16 cellular contexts compared by ENCODE assay signal in genomic region chr18:49071776-49072175, GRCh38.
DNase-seq lines count a peak whose midpoint lies in the region; ATAC-seq and TF ChIP-seq lines count a peak whose summit lies in the region.
"Had no signal": no experiment of that assay in that cellular context is flagged by ENCODE, and none has a peak within 500 bp of the region (broad histone marks: within the 10 kb centered on the region; RNA-seq: fewer than 3 reads in every experiment).

No MANE protein-coding gene starts in this region.

- H3K14ac ChIP-seq in trophoblast cell (ENCODE audit: low read length), result no peak overlapping the region

- H3K36me3 ChIP-seq in liver (ENCODE audit: control insufficient read depth in 4 of 4, insufficient read depth in 3 of 4, low read depth in 1 of 4, low read length in 3 of 4) (peaks cover 0 to 1% (median 0%) of the 10 kb centered on the region in 4 donors), testis (ENCODE audit: low read depth, missing control alignments) (no peaks in the 10 kb centered on the region), trophoblast cell (ENCODE audit: control insufficient read depth in 1 of 2, insufficient read depth in 2 of 2, low read length in 2 of 2) (no peaks in the 10 kb centered on the region)
- H3K36me3 ChIP-seq: MG63 had no signal

- no peaks in the 10 kb centered on the region for H3K79me1 ChIP-seq in trophoblast cell (ENCODE audit: low read length)

- no peak for TF ChIP-seq RAD21 in liver (IDR thresholded peaks at IDR 0.05)

- peaks cover 8% of the 10 kb centered on the region for H3K36me3 Mint-ChIP-seq in activated CD8-positive, alpha-beta memory T cell treated with anti-CD3 and anti-CD28 coated beads, Interleukin-2, amount 10 ng/mL, durations not matched to agents 7 days and 5 days
- peaks cover 6% of the 10 kb centered on the region for H3K36me3 Mint-ChIP-seq in activated T-helper 2 cell treated with anti-CD3 and anti-CD28 coated beads, Interferon-gamma antibody, Interleukin-2, Interleukin-4, amounts not matched to agents 10 μg/mL and 5 μg/mL and 100 μg/mL, durations not matched to agents 14 hours and 24 hours and 36 hours (ENCODE audit: low read depth)

- no peak overlapping the region for H4K12ac ChIP-seq in trophoblast cell (ENCODE audit: low read depth, low read length)

- DNase-seq in activated CD8-positive, alpha-beta memory T cell treated with anti-CD3 and anti-CD28 coated beads, Interleukin-2, amount 10 ng/mL, durations not matched to agents 7 days and 5 days, result no peak
- DNase-seq in activated CD8-positive, alpha-beta memory T cell treated with anti-CD3 and anti-CD28 coated beads for 24 hours, result no peak
- no peak for DNase-seq in activated T-helper 2 cell treated with anti-CD3 and anti-CD28 coated beads, Interferon-gamma antibody, Interleukin-2, Interleukin-4, amounts not matched to agents 10 μg/mL and 5 μg/mL and 100 μg/mL, durations not matched to agents 14 hours and 24 hours and 36 hours (ENCODE audit: low spot score)
- DNase-seq in testis (no peak), kidney tubule cell (ENCODE audit: low spot score) (no peak), trophoblast cell (no peak)
- DNase-seq: DMS 273 treated with DMSO at 0.1 percent for 48 hours, GF-D8, MG63, NCI-H1092, NCI-H146, NCI-H2081 treated with DMSO at 0.1 percent for 48 hours, NCI-H524 treated with DMSO at 0.1 percent for 48 hours had no signal

- H3K4me1 ChIP-seq in liver (ENCODE audit: control insufficient read depth in 4 of 4, insufficient read depth in 4 of 4, low read length in 3 of 4), result peaks cover 7 to 19% (median 11%) of the 10 kb centered on the region in 4 donors
- H3K4me1 ChIP-seq in testis, result peaks cover 21% of the 10 kb centered on the region
- peaks cover 0 to 2% of the 10 kb centered on the region in 2 experiments for H3K4me1 ChIP-seq in trophoblast cell (ENCODE audit: control insufficient read depth in 1 of 2, insufficient read depth in 2 of 2, low read length in 2 of 2)

- H3K27ac ChIP-seq in liver (ENCODE audit: low read depth in 1 of 2, low read length in 2 of 2), result peak overlapping the region; percentile 71 to 88
- H3K27ac ChIP-seq in testis, result peak overlapping the region; percentile 41 to 64
- H3K27ac ChIP-seq in trophoblast cell (ENCODE audit: low read depth, low read length), result no peak overlapping the region
- H3K27ac ChIP-seq: C4-2B had no signal

- no peak overlapping the region for H3K23ac ChIP-seq in trophoblast cell (ENCODE audit: low read length)

- TF ChIP-seq POLR2A in testis (IDR thresholded peaks at IDR 0.05), result no peak

- H3K4me3 ChIP-seq in liver (ENCODE audit: low read depth in 1 of 3, low read length in 3 of 3), result no peak overlapping the region
- no peak overlapping the region for H3K4me3 ChIP-seq in testis
- H3K4me3 ChIP-seq in trophoblast cell (ENCODE audit: low read depth, low read length), result no peak overlapping the region

- H3K4me1 Mint-ChIP-seq in activated CD8-positive, alpha-beta memory T cell treated with anti-CD3 and anti-CD28 coated beads, Interleukin-2, amount 10 ng/mL, durations not matched to agents 7 days and 5 days, result peaks cover 16% of the 10 kb centered on the region
- peaks cover 32% of the 10 kb centered on the region for H3K4me1 Mint-ChIP-seq in activated T-helper 2 cell treated with anti-CD3 and anti-CD28 coated beads, Interferon-gamma antibody, Interleukin-2, Interleukin-4, amounts not matched to agents 10 μg/mL and 5 μg/mL and 100 μg/mL, durations not matched to agents 14 hours and 24 hours and 36 hours (ENCODE audit: low read depth)

- H3K9me3 Mint-ChIP-seq in activated CD8-positive, alpha-beta memory T cell treated with anti-CD3 and anti-CD28 coated beads, Interleukin-2, amount 10 ng/mL, durations not matched to agents 7 days and 5 days (ENCODE audit: low read depth), result no peaks in the 10 kb centered on the region
- peaks cover 6% of the 10 kb centered on the region for H3K9me3 Mint-ChIP-seq in activated T-helper 2 cell treated with anti-CD3 and anti-CD28 coated beads, Interferon-gamma antibody, Interleukin-2, Interleukin-4, amounts not matched to agents 10 μg/mL and 5 μg/mL and 100 μg/mL, durations not matched to agents 14 hours and 24 hours and 36 hours

- no peak overlapping the region for H3K4me3 Mint-ChIP-seq in activated CD8-positive, alpha-beta memory T cell treated with anti-CD3 and anti-CD28 coated beads, Interleukin-2, amount 10 ng/mL, durations not matched to agents 7 days and 5 days
- no peak overlapping the region for H3K4me3 Mint-ChIP-seq in activated T-helper 2 cell treated with anti-CD3 and anti-CD28 coated beads, Interferon-gamma antibody, Interleukin-2, Interleukin-4, amounts not matched to agents 10 μg/mL and 5 μg/mL and 100 μg/mL, durations not matched to agents 14 hours and 24 hours and 36 hours (ENCODE audit: low read depth)

- H3K27me3 ChIP-seq in liver (ENCODE audit: control insufficient read depth in 4 of 4, insufficient read depth in 4 of 4, low read length in 3 of 4) (no peaks in the 10 kb centered on the region), testis (no peaks in the 10 kb centered on the region), trophoblast cell (ENCODE audit: insufficient read depth, low read length) (no peaks in the 10 kb centered on the region)
- H3K27me3 ChIP-seq: MG63 had no signal

- H3K27ac Mint-ChIP-seq in activated CD8-positive, alpha-beta memory T cell treated with anti-CD3 and anti-CD28 coated beads, Interleukin-2, amount 10 ng/mL, durations not matched to agents 7 days and 5 days, result no peak overlapping the region
- peak overlapping the region; percentile 60 for H3K27ac Mint-ChIP-seq in activated T-helper 2 cell treated with anti-CD3 and anti-CD28 coated beads, Interferon-gamma antibody, Interleukin-2, Interleukin-4, amounts not matched to agents 10 μg/mL and 5 μg/mL and 100 μg/mL, durations not matched to agents 14 hours and 24 hours and 36 hours

- H3K9ac ChIP-seq in liver (ENCODE audit: low read depth in 1 of 2, low read length in 2 of 2) (peak overlapping the region in 1 of 2 donors; percentile 86), trophoblast cell (ENCODE audit: low read length) (no peak overlapping the region)

- no peak overlapping the region for H4K8ac ChIP-seq in trophoblast cell (ENCODE audit: low read depth, low read length)

- no peak overlapping the region for H2AFZ ChIP-seq in trophoblast cell (ENCODE audit: insufficient read depth, low read length, poor library complexity)

- no peak for TF ChIP-seq CTCF in liver (IDR thresholded peaks at IDR 0.05; ENCODE audit: low read depth, low read length, missing input control)
- no peak for TF ChIP-seq CTCF in testis (IDR thresholded peaks at IDR 0.05)

- H3K4ac ChIP-seq in trophoblast cell (ENCODE audit: low read depth, low read length), result no peak overlapping the region

- no peak overlapping the region for H2BK5ac ChIP-seq in trophoblast cell (ENCODE audit: low read depth, low read length, poor library complexity)

- no peak overlapping the region for H2AK5ac ChIP-seq in trophoblast cell (ENCODE audit: low read length)

- H3K9me3 ChIP-seq in liver (ENCODE audit: control insufficient read depth in 4 of 4, low read length in 3 of 4) (no peaks in the 10 kb centered on the region), testis (no peaks in the 10 kb centered on the region), trophoblast cell (ENCODE audit: insufficient read depth, low read depth, low read length) (no peaks in the 10 kb centered on the region)
- H3K9me3 ChIP-seq: MG63 had no signal

- intact Hi-C loops in activated T-helper 2 cell treated with anti-CD3 and anti-CD28 coated beads, Interferon-gamma antibody, Interleukin-2, Interleukin-4, amounts not matched to agents 10 μg/mL and 5 μg/mL and 100 μg/mL, durations not matched to agents 14 hours and 24 hours and 36 hours (cut with micrococcal nuclease), result loop anchor here (1.0 to 2.0 kb wide), 4 partner anchors 24 to 203 kb away; no protein-coding TSS in a partner anchor
- intact Hi-C loops in testis (cut with DNase I; ENCODE audit: low total_unique reads), result no loop called here

- no peak overlapping the region for H4K91ac ChIP-seq in trophoblast cell (ENCODE audit: low read depth, low read length)

- no peaks in the 10 kb centered on the region for H3K79me2 ChIP-seq in trophoblast cell (ENCODE audit: control insufficient read depth, insufficient read depth, low read length, poor library complexity)

- no peaks in the 10 kb centered on the region for H3K27me3 Mint-ChIP-seq in activated CD8-positive, alpha-beta memory T cell treated with anti-CD3 and anti-CD28 coated beads, Interleukin-2, amount 10 ng/mL, durations not matched to agents 7 days and 5 days
- H3K27me3 Mint-ChIP-seq in activated T-helper 2 cell treated with anti-CD3 and anti-CD28 coated beads, Interferon-gamma antibody, Interleukin-2, Interleukin-4, amounts not matched to agents 10 μg/mL and 5 μg/mL and 100 μg/mL, durations not matched to agents 14 hours and 24 hours and 36 hours (ENCODE audit: low read depth), result no peaks in the 10 kb centered on the region

- no peak overlapping the region for H3K18ac ChIP-seq in trophoblast cell (ENCODE audit: low read length)

- no peak overlapping the region for H2BK12ac ChIP-seq in trophoblast cell (ENCODE audit: low read length)

- peak; percentile 16 for ATAC-seq in activated CD8-positive, alpha-beta memory T cell treated with anti-CD3 and anti-CD28 coated beads, Interleukin-2, amount 10 ng/mL, durations not matched to agents 7 days and 5 days
- ATAC-seq in GM18873 (IDR thresholded peaks at IDR 0.05; ENCODE audit: low FRiP score, unreplicated experiment), result no peak

- CTCF ChIA-PET in activated CD8-positive, alpha-beta memory T cell treated with anti-CD3 and anti-CD28 coated beads, Interleukin-2, amount 10 ng/mL, durations not matched to agents 7 days and 5 days (lab: Charles Lee), result interaction anchor here (0.5 kb wide), 1 partner anchor 383 kb away, joined by 3 read pairs; no protein-coding TSS in a partner anchor

- WGBS in liver, result 87% methylated on average over 4 of the region's 4 CpGs
- WGBS in testis, 2 donors, result 58 to 75% methylated on average over 4 of the region's 4 CpGs
- no CpG with 5 or more reads among the region's 4 CpGs for whole genome bisulfite sequencing in trophoblast cell (ENCODE audit: extremely low coverage, insufficient coverage, insufficient read length)

- no peak overlapping the region for H3K4me2 ChIP-seq in trophoblast cell (ENCODE audit: low read length)

- no peak overlapping the region for H2BK120ac ChIP-seq in trophoblast cell (ENCODE audit: insufficient read depth, low read length, poor library complexity)
